In the genomic region with DNA sequence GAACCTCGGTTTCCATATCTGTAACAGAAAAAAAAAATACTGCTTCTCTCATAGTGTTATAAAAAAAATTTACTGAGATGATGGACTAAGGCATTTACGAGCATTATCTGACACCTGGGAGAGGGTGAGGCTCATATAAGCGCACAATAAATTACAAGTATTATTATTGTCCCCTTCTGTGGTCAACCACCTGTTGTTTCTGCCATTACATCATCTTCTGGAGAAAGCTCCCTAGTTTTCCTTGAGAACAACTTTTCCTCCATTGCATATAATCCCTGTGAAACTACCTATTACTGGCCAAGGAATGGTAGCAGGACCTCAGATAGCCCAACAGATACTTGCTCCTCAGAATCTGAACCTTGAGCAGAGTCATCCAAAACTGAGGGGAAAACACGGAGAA, we compare ENCODE assay signal across 20 cellular contexts.
"Had no signal": no experiment of that assay in that cellular context is flagged by ENCODE, and none has a peak within 500 bp of the region (broad histone marks: within the 10 kb centered on the region; RNA-seq: fewer than 3 reads in every experiment).

No MANE protein-coding gene starts in this region.

- H3K27ac ChIP-seq: sigmoid colon, thoracic aorta, transverse colon had no signal

- ATAC-seq: esophagus mucosa; heart left ventricle; left colon; left ventricle myocardium superior; naive thymus-derived CD8-positive, alpha-beta T cell; stimulated activated effector memory CD8-positive, alpha-beta T cell treated with anti-CD3 and anti-CD28 coated beads, Interleukin-12 subunit alpha, Interleukin-12 subunit beta, amount 100 ng/mL, for 72 hours; stimulated activated naive CD8-positive, alpha-beta T cell treated with anti-CD3 and anti-CD28 coated beads, Interleukin-15, amount 100 ng/mL, for 72 hours had no signal

- H3K9me3 Mint-ChIP-seq: naive thymus-derived CD8-positive, alpha-beta T cell; stimulated activated effector memory CD8-positive, alpha-beta T cell treated with anti-CD3 and anti-CD28 coated beads, Interleukin-12 subunit alpha, Interleukin-12 subunit beta, amount 100 ng/mL, for 72 hours; stimulated activated naive CD8-positive, alpha-beta T cell treated with anti-CD3 and anti-CD28 coated beads, Interleukin-15, amount 100 ng/mL, for 72 hours had no signal

- H3K27me3 Mint-ChIP-seq: naive thymus-derived CD8-positive, alpha-beta T cell; stimulated activated naive CD8-positive, alpha-beta T cell treated with anti-CD3 and anti-CD28 coated beads, Interleukin-15, amount 100 ng/mL, for 72 hours had no signal

- H3K9me3 ChIP-seq: heart left ventricle, sigmoid colon, thoracic aorta, transverse colon had no signal

- H3K27ac Mint-ChIP-seq: naive thymus-derived CD8-positive, alpha-beta T cell; stimulated activated effector memory CD8-positive, alpha-beta T cell treated with anti-CD3 and anti-CD28 coated beads, Interleukin-12 subunit alpha, Interleukin-12 subunit beta, amount 100 ng/mL, for 72 hours had no signal

- H3K27me3 ChIP-seq: dorsolateral prefrontal cortex, heart left ventricle, sigmoid colon, transverse colon had no signal

- DNase-seq: cortex of kidney; dorsolateral prefrontal cortex; effector CD8-positive, alpha-beta T cell; heart left ventricle; hippocampal formation; left colon; left ventricle myocardium superior; mesendoderm; naive thymus-derived CD8-positive, alpha-beta T cell; posterior cingulate gyrus; sigmoid colon; small intestine; stimulated activated CD4-positive, alpha-beta T cell treated with anti-CD3 and anti-CD28 coated beads, Interleukin-2, amount 100 ng/mL, for 48 hours; stimulated activated CD8-positive, alpha-beta memory T cell treated with anti-CD3 and anti-CD28 coated beads, Interleukin-4, amount 100 ng/mL, for 48 hours; stimulated activated naive CD8-positive, alpha-beta T cell treated with anti-CD3 and anti-CD28 coated beads, Interleukin-15, amount 100 ng/mL, for 72 hours; transverse colon had no signal

- H3K4me3 Mint-ChIP-seq: naive thymus-derived CD8-positive, alpha-beta T cell; stimulated activated effector memory CD8-positive, alpha-beta T cell treated with anti-CD3 and anti-CD28 coated beads, Interleukin-12 subunit alpha, Interleukin-12 subunit beta, amount 100 ng/mL, for 72 hours; stimulated activated naive CD8-positive, alpha-beta T cell treated with anti-CD3 and anti-CD28 coated beads, Interleukin-15, amount 100 ng/mL, for 72 hours had no signal

- H3K4me1 ChIP-seq: sigmoid colon had no signal

- H3K4me3 ChIP-seq: dorsolateral prefrontal cortex, heart left ventricle, lung, sigmoid colon, thoracic aorta, transverse colon had no signal
